ENCODE assay signal across 1 cellular context in the genomic region with DNA sequence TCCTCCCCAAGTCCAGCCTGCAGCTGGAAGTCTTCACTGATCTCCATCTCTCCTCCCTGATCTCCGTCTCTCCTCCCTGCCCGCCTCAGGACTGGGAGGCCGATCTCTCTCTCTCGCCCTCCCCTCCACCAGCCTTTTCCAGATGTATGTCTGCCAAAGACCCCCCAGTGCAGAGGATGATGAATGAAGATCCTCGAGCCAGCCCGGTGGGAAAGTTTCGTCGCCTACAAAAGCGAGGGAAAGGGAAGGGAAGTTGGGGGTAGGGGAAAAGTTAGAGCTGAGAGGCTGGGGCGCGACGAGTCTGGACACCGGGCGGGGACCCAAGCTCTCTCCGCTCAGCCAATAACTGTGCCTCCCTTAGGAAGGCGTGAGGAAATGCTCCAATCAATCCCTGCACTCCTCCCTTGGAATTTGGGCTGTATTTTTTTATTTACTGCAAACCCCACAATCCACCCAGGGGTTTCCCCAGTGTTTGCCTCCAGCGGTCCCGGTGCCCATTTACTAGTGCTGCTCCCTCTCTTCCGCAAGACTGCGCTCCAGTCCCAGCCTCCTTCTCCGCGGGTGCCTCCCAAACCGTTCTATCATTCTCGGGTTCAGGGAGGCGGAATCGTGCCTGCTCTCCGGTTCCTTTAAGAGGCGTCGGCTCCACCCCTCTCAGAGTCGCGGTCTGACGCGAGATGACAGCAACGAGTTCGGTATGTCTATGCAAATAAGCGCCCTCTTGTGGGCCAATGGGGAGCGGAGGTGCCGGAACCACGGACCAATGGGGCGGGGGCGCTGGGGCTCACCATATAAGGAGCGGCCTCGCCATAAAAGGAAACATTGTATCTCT.
TF ChIP-seq lines count a peak whose summit lies in the region.

A gene (plus strand): TSS at position 818 of the 832 bp plus-strand sequence. CDS start 388 bp downstream, outside the sequence.

TF ChIP-seq in HepG2, 621 proteins besides CTCF, POLR2A, EP300 and RAD21 (continued from another document and continues in another):
- TF ChIP-seq ZNF879 (CRISPR knock-in tag; IDR thresholded peaks at IDR 0.05) (0 out of 2 replicates have a peak, but pooled peaks have one; percentile 46), ZMYM3 (CRISPR knock-in tag; IDR thresholded peaks at IDR 0.05) (0 out of 2 replicates have a peak, but pooled peaks have one; percentile 10), ATF7-NPFF (CRISPR knock-in tag; IDR thresholded peaks at IDR 0.05; ENCODE audit: low read depth) (peak; percentile 26), SPEN (CRISPR knock-in tag; IDR thresholded peaks at IDR 0.05; ENCODE audit: low read depth) (no peak; the same call in 1 of the 2 replicates), ZNF367 (CRISPR knock-in tag; IDR thresholded peaks at IDR 0.05; ENCODE audit: borderline replicate concordance) (0 out of 2 replicates have a peak, but pooled peaks have one; percentile 75), ZNF652 (CRISPR knock-in tag; IDR thresholded peaks at IDR 0.05; ENCODE audit: borderline replicate concordance, low read depth) (no peak), SOX13 (IDR thresholded peaks at IDR 0.05) (0 out of 2 replicates have a peak, but pooled peaks have one; percentile 24), SOX13 (CRISPR knock-in tag; conservative IDR thresholded peaks at IDR 0.05 in 1 of 2, IDR thresholded peaks at IDR 0.05 in 1 of 2) (no peak; a peak in 1 of 4 replicates), ZNF747 (CRISPR knock-in tag; IDR thresholded peaks at IDR 0.05; ENCODE audit: borderline replicate concordance) (peak; percentile 32; the same call in 1 of the 2 replicates), JUNB (CRISPR knock-in tag; IDR thresholded peaks at IDR 0.05; ENCODE audit: borderline replicate concordance) (peak; percentile 43; the same call in 1 of the 2 replicates), ZNF713 (CRISPR knock-in tag; IDR thresholded peaks at IDR 0.05) (0 out of 2 replicates have a peak, but pooled peaks have one; percentile 86), TBL1XR1 (IDR thresholded peaks at IDR 0.05; ENCODE audit: borderline replicate concordance, low read length, partially characterized antibody) (no peak), ZNF550 (CRISPR knock-in tag; IDR thresholded peaks at IDR 0.05; ENCODE audit: borderline replicate concordance) (0 out of 2 replicates have a peak, but pooled peaks have one; percentile 25), ZNF746 (CRISPR knock-in tag; IDR thresholded peaks at IDR 0.05) (peak; percentile 14; the same call in 1 of the 2 replicates), ZNF589 (CRISPR knock-in tag; conservative IDR thresholded peaks at IDR 0.05) (peak; percentile 33; the same call in 1 of the 2 replicates), CHD2 (IDR thresholded peaks at IDR 0.05; ENCODE audit: low read depth, low read length) (peak; percentile 83), PCBP2 (optimal IDR thresholded peaks at IDR 0.05; ENCODE audit: low read depth, low read length, poor library complexity, severe bottlenecking) (peak; percentile 48), TMF1 (CRISPR knock-in tag; IDR thresholded peaks at IDR 0.05; ENCODE audit: low read depth) (peak; percentile 86), ADNP (CRISPR knock-in tag; IDR thresholded peaks at IDR 0.05) (no peak), BRD4 (CRISPR knock-in tag; IDR thresholded peaks at IDR 0.05) (0 out of 2 replicates have a peak, but pooled peaks have one; percentile 38), HNRNPLL (IDR thresholded peaks at IDR 0.05; ENCODE audit: low read depth, low read length, poor library complexity, severe bottlenecking) (peak; percentile 57), ZNF124 (CRISPR knock-in tag; IDR thresholded peaks at IDR 0.05) (no peak), SP2 (CRISPR knock-in tag; IDR thresholded peaks at IDR 0.05) (peak; percentile 19), ZNF782 (CRISPR knock-in tag; IDR thresholded peaks at IDR 0.05; ENCODE audit: borderline replicate concordance) (peak; percentile 84), JARID2 (CRISPR knock-in tag; IDR thresholded peaks at IDR 0.05; ENCODE audit: insufficient replicate concordance) (no peak), ZNF343 (CRISPR knock-in tag; IDR thresholded peaks at IDR 0.05) (peak; percentile 42; the same call in 1 of the 2 replicates), ZNF614 (CRISPR knock-in tag; IDR thresholded peaks at IDR 0.05; ENCODE audit: borderline replicate concordance) (0 out of 2 replicates have a peak, but pooled peaks have one; percentile 8), ZNF776 (CRISPR knock-in tag; IDR thresholded peaks at IDR 0.05) (0 out of 2 replicates have a peak, but pooled peaks have one; percentile 51), ZNF850 (CRISPR knock-in tag; conservative IDR thresholded peaks at IDR 0.05) (0 out of 2 replicates have a peak, but pooled peaks have one; percentile 6), ZSCAN31 (CRISPR knock-in tag; IDR thresholded peaks at IDR 0.05; ENCODE audit: low read depth) (no peak), TEAD2 (CRISPR knock-in tag; IDR thresholded peaks at IDR 0.05) (no peak)
- TF ChIP-seq, protein P1, sequence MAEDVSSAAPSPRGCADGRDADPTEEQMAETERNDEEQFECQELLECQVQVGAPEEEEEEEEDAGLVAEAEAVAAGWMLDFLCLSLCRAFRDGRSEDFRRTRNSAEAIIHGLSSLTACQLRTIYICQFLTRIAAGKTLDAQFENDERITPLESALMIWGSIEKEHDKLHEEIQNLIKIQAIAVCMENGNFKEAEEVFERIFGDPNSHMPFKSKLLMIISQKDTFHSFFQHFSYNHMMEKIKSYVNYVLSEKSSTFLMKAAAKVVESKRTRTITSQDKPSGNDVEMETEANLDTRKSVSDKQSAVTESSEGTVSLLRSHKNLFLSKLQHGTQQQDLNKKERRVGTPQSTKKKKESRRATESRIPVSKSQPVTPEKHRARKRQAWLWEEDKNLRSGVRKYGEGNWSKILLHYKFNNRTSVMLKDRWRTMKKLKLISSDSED (CRISPR knock-in tag; IDR thresholded peaks at IDR 0.05), result no peak
- TF ChIP-seq, protein P2, sequence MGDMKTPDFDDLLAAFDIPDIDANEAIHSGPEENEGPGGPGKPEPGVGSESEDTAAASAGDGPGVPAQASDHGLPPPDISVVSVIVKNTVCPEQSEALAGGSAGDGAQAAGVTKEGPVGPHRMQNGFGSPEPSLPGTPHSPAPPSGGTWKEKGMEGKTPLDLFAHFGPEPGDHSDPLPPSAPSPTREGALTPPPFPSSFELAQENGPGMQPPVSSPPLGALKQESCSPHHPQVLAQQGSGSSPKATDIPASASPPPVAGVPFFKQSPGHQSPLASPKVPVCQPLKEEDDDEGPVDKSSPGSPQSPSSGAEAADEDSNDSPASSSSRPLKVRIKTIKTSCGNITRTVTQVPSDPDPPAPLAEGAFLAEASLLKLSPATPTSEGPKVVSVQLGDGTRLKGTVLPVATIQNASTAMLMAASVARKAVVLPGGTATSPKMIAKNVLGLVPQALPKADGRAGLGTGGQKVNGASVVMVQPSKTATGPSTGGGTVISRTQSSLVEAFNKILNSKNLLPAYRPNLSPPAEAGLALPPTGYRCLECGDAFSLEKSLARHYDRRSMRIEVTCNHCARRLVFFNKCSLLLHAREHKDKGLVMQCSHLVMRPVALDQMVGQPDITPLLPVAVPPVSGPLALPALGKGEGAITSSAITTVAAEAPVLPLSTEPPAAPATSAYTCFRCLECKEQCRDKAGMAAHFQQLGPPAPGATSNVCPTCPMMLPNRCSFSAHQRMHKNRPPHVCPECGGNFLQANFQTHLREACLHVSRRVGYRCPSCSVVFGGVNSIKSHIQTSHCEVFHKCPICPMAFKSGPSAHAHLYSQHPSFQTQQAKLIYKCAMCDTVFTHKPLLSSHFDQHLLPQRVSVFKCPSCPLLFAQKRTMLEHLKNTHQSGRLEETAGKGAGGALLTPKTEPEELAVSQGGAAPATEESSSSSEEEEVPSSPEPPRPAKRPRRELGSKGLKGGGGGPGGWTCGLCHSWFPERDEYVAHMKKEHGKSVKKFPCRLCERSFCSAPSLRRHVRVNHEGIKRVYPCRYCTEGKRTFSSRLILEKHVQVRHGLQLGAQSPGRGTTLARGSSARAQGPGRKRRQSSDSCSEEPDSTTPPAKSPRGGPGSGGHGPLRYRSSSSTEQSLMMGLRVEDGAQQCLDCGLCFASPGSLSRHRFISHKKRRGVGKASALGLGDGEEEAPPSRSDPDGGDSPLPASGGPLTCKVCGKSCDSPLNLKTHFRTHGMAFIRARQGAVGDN (CRISPR knock-in tag; IDR thresholded peaks at IDR 0.05), result peak; percentile 79
- TF ChIP-seq, protein P3, sequence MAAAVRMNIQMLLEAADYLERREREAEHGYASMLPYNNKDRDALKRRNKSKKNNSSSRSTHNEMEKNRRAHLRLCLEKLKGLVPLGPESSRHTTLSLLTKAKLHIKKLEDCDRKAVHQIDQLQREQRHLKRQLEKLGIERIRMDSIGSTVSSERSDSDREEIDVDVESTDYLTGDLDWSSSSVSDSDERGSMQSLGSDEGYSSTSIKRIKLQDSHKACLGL (CRISPR knock-in tag; IDR thresholded peaks at IDR 0.05), result peak; percentile 46; the same call in 1 of the 2 replicates
- TF ChIP-seq, protein P4, sequence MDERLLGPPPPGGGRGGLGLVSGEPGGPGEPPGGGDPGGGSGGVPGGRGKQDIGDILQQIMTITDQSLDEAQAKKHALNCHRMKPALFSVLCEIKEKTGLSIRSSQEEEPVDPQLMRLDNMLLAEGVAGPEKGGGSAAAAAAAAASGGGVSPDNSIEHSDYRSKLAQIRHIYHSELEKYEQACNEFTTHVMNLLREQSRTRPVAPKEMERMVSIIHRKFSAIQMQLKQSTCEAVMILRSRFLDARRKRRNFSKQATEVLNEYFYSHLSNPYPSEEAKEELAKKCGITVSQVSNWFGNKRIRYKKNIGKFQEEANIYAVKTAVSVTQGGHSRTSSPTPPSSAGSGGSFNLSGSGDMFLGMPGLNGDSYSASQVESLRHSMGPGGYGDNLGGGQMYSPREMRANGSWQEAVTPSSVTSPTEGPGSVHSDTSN (CRISPR knock-in tag; IDR thresholded peaks at IDR 0.05), result peak; percentile 43; the same call in 1 of the 2 replicates
- TF ChIP-seq, protein P5, sequence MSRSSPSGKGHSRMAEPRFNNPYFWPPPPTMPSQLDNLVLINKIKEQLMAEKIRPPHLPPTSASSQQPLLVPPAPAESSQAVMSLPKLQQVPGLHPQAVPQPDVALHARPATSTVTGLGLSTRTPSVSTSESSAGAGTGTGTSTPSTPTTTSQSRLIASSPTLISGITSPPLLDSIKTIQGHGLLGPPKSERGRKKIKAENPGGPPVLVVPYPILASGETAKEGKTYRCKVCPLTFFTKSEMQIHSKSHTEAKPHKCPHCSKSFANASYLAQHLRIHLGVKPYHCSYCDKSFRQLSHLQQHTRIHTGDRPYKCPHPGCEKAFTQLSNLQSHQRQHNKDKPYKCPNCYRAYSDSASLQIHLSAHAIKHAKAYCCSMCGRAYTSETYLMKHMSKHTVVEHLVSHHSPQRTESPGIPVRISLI (CRISPR knock-in tag; IDR thresholded peaks at IDR 0.05; ENCODE audit: borderline replicate concordance), result peak; percentile 60
- TF ChIP-seq, protein P6, sequence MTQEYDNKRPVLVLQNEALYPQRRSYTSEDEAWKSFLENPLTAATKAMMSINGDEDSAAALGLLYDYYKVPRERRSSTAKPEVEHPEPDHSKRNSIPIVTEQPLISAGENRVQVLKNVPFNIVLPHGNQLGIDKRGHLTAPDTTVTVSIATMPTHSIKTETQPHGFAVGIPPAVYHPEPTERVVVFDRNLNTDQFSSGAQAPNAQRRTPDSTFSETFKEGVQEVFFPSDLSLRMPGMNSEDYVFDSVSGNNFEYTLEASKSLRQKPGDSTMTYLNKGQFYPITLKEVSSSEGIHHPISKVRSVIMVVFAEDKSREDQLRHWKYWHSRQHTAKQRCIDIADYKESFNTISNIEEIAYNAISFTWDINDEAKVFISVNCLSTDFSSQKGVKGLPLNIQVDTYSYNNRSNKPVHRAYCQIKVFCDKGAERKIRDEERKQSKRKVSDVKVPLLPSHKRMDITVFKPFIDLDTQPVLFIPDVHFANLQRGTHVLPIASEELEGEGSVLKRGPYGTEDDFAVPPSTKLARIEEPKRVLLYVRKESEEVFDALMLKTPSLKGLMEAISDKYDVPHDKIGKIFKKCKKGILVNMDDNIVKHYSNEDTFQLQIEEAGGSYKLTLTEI (CRISPR knock-in tag; conservative IDR thresholded peaks at IDR 0.05), result no peak
- TF ChIP-seq, protein P7, sequence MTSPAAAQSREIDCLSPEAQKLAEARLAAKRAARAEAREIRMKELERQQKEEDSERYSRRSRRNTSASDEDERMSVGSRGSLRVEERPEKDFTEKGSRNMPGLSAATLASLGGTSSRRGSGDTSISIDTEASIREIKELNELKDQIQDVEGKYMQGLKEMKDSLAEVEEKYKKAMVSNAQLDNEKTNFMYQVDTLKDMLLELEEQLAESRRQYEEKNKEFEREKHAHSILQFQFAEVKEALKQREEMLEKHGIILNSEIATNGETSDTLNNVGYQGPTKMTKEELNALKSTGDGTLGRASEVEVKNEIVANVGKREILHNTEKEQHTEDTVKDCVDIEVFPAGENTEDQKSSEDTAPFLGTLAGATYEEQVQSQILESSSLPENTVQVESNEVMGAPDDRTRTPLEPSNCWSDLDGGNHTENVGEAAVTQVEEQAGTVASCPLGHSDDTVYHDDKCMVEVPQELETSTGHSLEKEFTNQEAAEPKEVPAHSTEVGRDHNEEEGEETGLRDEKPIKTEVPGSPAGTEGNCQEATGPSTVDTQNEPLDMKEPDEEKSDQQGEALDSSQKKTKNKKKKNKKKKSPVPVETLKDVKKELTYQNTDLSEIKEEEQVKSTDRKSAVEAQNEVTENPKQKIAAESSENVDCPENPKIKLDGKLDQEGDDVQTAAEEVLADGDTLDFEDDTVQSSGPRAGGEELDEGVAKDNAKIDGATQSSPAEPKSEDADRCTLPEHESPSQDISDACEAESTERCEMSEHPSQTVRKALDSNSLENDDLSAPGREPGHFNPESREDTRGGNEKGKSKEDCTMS (CRISPR knock-in tag; conservative IDR thresholded peaks at IDR 0.05), result no peak
- TF ChIP-seq, protein P8, sequence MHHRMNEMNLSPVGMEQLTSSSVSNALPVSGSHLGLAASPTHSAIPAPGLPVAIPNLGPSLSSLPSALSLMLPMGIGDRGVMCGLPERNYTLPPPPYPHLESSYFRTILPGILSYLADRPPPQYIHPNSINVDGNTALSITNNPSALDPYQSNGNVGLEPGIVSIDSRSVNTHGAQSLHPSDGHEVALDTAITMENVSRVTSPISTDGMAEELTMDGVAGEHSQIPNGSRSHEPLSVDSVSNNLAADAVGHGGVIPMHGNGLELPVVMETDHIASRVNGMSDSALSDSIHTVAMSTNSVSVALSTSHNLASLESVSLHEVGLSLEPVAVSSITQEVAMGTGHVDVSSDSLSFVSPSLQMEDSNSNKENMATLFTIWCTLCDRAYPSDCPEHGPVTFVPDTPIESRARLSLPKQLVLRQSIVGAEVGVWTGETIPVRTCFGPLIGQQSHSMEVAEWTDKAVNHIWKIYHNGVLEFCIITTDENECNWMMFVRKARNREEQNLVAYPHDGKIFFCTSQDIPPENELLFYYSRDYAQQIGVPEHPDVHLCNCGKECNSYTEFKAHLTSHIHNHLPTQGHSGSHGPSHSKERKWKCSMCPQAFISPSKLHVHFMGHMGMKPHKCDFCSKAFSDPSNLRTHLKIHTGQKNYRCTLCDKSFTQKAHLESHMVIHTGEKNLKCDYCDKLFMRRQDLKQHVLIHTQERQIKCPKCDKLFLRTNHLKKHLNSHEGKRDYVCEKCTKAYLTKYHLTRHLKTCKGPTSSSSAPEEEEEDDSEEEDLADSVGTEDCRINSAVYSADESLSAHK (CRISPR knock-in tag; IDR thresholded peaks at IDR 0.05; ENCODE audit: borderline replicate concordance), result no peak
